Comparison of ENCODE assay signal across 8 cellular contexts in the genomic region with DNA sequence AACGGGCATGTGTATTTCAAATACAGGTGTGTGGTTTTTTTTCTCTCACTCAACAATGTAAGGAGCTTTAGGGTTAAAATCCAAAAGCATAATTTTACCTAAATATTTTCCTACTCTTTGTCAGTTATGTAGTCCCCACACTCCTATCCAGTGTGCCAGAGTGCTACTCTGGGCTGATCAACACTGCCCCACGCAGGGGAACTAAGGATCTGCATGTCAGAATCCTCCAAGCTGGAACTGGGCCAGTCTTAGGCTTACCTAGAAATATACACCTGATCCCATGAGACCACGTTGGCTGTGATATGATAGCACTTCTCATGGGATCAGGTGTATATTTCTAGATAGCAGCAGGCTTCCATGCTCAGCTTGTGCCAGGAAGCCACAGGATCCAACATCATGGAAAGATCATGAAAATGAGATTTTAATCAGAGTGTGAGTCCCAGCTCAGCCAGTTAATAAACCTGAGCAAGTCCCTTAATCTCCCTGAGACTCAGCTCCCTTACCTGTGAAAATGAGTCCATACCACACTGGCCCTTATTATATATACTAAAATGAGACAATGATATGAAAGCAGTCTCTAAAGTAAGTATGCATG. TPM values are rescaled to one million over a fixed set of nuclear protein-coding genes. Genes with fewer than 3 reads are reported as not detected.
DNase-seq lines count a peak whose midpoint lies in the region; ATAC-seq and TF ChIP-seq lines count a peak whose summit lies in the region.

No MANE protein-coding gene starts in this region.

- no peak overlapping the region for H2BK15ac ChIP-seq in neuronal stem cell (ENCODE audit: low read length)

- no peak overlapping the region for H2AK5ac ChIP-seq in neuronal stem cell (ENCODE audit: low read depth, low read length)

- H3K18ac ChIP-seq in neuronal stem cell (ENCODE audit: low read length): no peak overlapping the region

- no peak overlapping the region for H3K14ac ChIP-seq in neuronal stem cell (ENCODE audit: low read length)

- POLR2A ChIA-PET in naive thymus-derived CD4-positive, alpha-beta T cell (lab: Charles Lee): interaction anchor here (0.7 to 1.6 kb wide), 2 partner anchors 29 to 201 kb away, joined by 3 to 6 read pairs; a partner anchor contains a TSS

- peaks cover 4% of the 10 kb centered on the region for H3K27me3 Mint-ChIP-seq in brain
- H3K27me3 Mint-ChIP-seq in naive thymus-derived CD4-positive, alpha-beta T cell: no peaks in the 10 kb centered on the region

- H4K91ac ChIP-seq in neuronal stem cell (ENCODE audit: low read depth, low read length, poor library complexity): no peak overlapping the region

- H3K4me1 Mint-ChIP-seq in brain: peaks cover 16% of the 10 kb centered on the region
- H3K4me1 Mint-ChIP-seq in naive thymus-derived CD4-positive, alpha-beta T cell: peaks cover 7 to 37% (median 27%) of the 10 kb centered on the region in 7 donors

- intact Hi-C loops in naive thymus-derived CD4-positive, alpha-beta T cell (cut with micrococcal nuclease): loop anchor here (1.0 to 5.0 kb wide), 5 partner anchors 107 to 223 kb away; no protein-coding TSS in a partner anchor

- H3K9me3 ChIP-seq in naive thymus-derived CD4-positive, alpha-beta T cell (ENCODE audit: control insufficient read depth in 2 of 3, low read length in 3 of 3): no peaks in the 10 kb centered on the region
- no peaks in the 10 kb centered on the region for H3K9me3 ChIP-seq in neuronal stem cell (replicated peaks in 1 of 2; ENCODE audit: control insufficient read depth in 2 of 2, insufficient read depth in 1 of 2, low read depth in 1 of 2, low read length in 2 of 2)

- peaks cover 0 to 10% of the 10 kb centered on the region in 2 donors for H3K4me1 ChIP-seq in naive thymus-derived CD4-positive, alpha-beta T cell (ENCODE audit: control insufficient read depth in 2 of 2, insufficient read depth in 2 of 2, low read length in 2 of 2)
- H3K4me1 ChIP-seq in neuronal stem cell (ENCODE audit: control insufficient read depth in 2 of 2, insufficient read depth in 1 of 2, low read depth in 1 of 2, low read length in 2 of 2): no peaks in the 10 kb centered on the region

- no peak overlapping the region for H3K4me2 ChIP-seq in neuronal stem cell (ENCODE audit: insufficient read depth, low read length, poor library complexity, severe bottlenecking)

- DNase-seq in GDM1 (lab: John Stamatoyannopoulos, UW) (peak; percentile 31), HT-29 (ENCODE audit: low spot score) (peak; percentile 69), RPMI7951 (ENCODE audit: low read depth) (peak; percentile 14), neuronal stem cell (ENCODE audit: low spot score) (no peak), AG08395 (ENCODE audit: low spot score) (no peak)
- peak in 7 of 9 donors; percentile 17 to 44 (median 34) for DNase-seq in naive thymus-derived CD4-positive, alpha-beta T cell

- H3K27ac ChIP-seq in naive thymus-derived CD4-positive, alpha-beta T cell (ENCODE audit: low read depth, low read length): no peak overlapping the region
- no peak overlapping the region for H3K27ac ChIP-seq in neuronal stem cell (replicated peaks; ENCODE audit: low read length)

- H3K9ac ChIP-seq in neuronal stem cell (ENCODE audit: low read depth, low read length, poor library complexity): no peak overlapping the region

- no peak overlapping the region for H3K4me3 Mint-ChIP-seq in brain
- H3K4me3 Mint-ChIP-seq in naive thymus-derived CD4-positive, alpha-beta T cell: no peak overlapping the region

- H3K79me1 ChIP-seq in neuronal stem cell (ENCODE audit: low read depth, low read length): no peaks in the 10 kb centered on the region

- H4K8ac ChIP-seq in neuronal stem cell (ENCODE audit: low read depth, low read length): no peak overlapping the region

- H2BK120ac ChIP-seq in neuronal stem cell (ENCODE audit: low read depth, low read length): no peak overlapping the region

- no peak overlapping the region for H3K4ac ChIP-seq in neuronal stem cell (ENCODE audit: low read length)

- ATAC-seq in GM21423 (IDR thresholded peaks at IDR 0.05; ENCODE audit: unreplicated experiment): peak; percentile 47
- ATAC-seq in naive thymus-derived CD4-positive, alpha-beta T cell: peak; percentile 80

- no CpG with 5 or more reads among the region's 3 CpGs for WGBS in neuronal stem cell (ENCODE audit: extremely low coverage in 2 of 2, insufficient read length in 2 of 2, insufficient replicate concordance in 1 of 2), 2 donors

- CTCF ChIA-PET in naive thymus-derived CD4-positive, alpha-beta T cell (lab: Charles Lee): interaction anchor here (1.2 to 1.7 kb wide), 4 partner anchors 11 to 109 kb away, joined by 3 to 9 read pairs (median 5); no protein-coding TSS in a partner anchor

- H3K36me3 ChIP-seq in naive thymus-derived CD4-positive, alpha-beta T cell (ENCODE audit: control insufficient read depth in 2 of 3, insufficient read depth in 3 of 3, low read length in 3 of 3): no peaks in the 10 kb centered on the region
- H3K36me3 ChIP-seq in neuronal stem cell (replicated peaks in 1 of 2; ENCODE audit: control insufficient read depth in 2 of 2, insufficient read depth in 2 of 2, low read length in 2 of 2): no peaks in the 10 kb centered on the region

- H3K4me3 ChIP-seq in naive thymus-derived CD4-positive, alpha-beta T cell (ENCODE audit: low read length): no peak overlapping the region
- H3K4me3 ChIP-seq in neuronal stem cell (ENCODE audit: low read length in 2 of 2): no peak overlapping the region

- H3K27me3 ChIP-seq in naive thymus-derived CD4-positive, alpha-beta T cell (ENCODE audit: control insufficient read depth in 2 of 2, insufficient read depth in 2 of 2, low read length in 2 of 2): no peaks in the 10 kb centered on the region
- H3K27me3 ChIP-seq in neuronal stem cell (ENCODE audit: control insufficient read depth in 3 of 3, insufficient read depth in 3 of 3, low read depth in 1 of 3, low read length in 3 of 3): no peaks in the 10 kb centered on the region

- no peak overlapping the region for H2AFZ ChIP-seq in neuronal stem cell (ENCODE audit: low read length)

- no peaks in the 10 kb centered on the region for H3K36me3 Mint-ChIP-seq in brain
- H3K36me3 Mint-ChIP-seq in naive thymus-derived CD4-positive, alpha-beta T cell: peaks cover under 1 to 6% (median 3%) of the 10 kb centered on the region in 5 donors

- no peak overlapping the region for H2BK5ac ChIP-seq in neuronal stem cell (ENCODE audit: low read length)

- no peak overlapping the region for H2BK12ac ChIP-seq in neuronal stem cell (ENCODE audit: low read length)

- TF ChIP-seq CTCF in brain (conservative IDR thresholded peaks at IDR 0.05): peak; percentile 37 to 63

- H3K23ac ChIP-seq in neuronal stem cell (ENCODE audit: low read depth, low read length, poor library complexity): no peak overlapping the region

- peaks cover 0 to 3% (median 0%) of the 10 kb centered on the region in 5 experiments for H3K9me3 Mint-ChIP-seq in brain
- peaks cover 0 to 4% (median under 1%) of the 10 kb centered on the region in 11 donors for H3K9me3 Mint-ChIP-seq in naive thymus-derived CD4-positive, alpha-beta T cell

- no peak overlapping the region for H3K27ac Mint-ChIP-seq in brain
- H3K27ac Mint-ChIP-seq in naive thymus-derived CD4-positive, alpha-beta T cell: no peak overlapping the region

RNA-seq across cellular contexts. Expression of a gene that starts 29.7 kb away (rescaled TPM):
- 0.05 TPM in 1 of 2 replicates, not detected in the other for total RNA-seq in HT-29 (2014; rRNA removed; shearing (Covaris generic))
- total RNA-seq in RPMI7951 (2014; rRNA removed; shearing (Covaris generic)): 0.88 and 1.8 TPM in 2 replicates
- not detected for polyA plus RNA-seq in brain (ENCODE audit: insufficient read depth, low read depth, low replicate concordance)
- total RNA-seq in naive thymus-derived CD4-positive, alpha-beta T cell: 10 to 100 TPM; 11.6 to 39.2 (median 35.1) TPM
- polyA plus RNA-seq in naive thymus-derived CD4-positive, alpha-beta T cell: 10 to 100 TPM in 1 of 2 donors, 1 to 10 TPM in 1; 8.2 to 16.7 TPM
- polyA plus RNA-seq in neuronal stem cell (2013, experiment 1 of 2): 0.17 TPM
- polyA plus RNA-seq in neuronal stem cell (2013, experiment 2 of 2): 0.18 TPM

Comparison
In these comparisons a context has a peak if more than half of its experiments do, and no peak if none do; other contexts are left out.
1. DNase-seq: peak in GDM1 (single experiment), HT-29 (single experiment), RPMI7951 (single experiment) and naive thymus-derived CD4-positive, alpha-beta T cell (7 of 9); none in neuronal stem cell (single experiment) and AG08395 (single experiment).